Comparison of ENCODE assay signal across 8 cellular contexts in the genomic region with DNA sequence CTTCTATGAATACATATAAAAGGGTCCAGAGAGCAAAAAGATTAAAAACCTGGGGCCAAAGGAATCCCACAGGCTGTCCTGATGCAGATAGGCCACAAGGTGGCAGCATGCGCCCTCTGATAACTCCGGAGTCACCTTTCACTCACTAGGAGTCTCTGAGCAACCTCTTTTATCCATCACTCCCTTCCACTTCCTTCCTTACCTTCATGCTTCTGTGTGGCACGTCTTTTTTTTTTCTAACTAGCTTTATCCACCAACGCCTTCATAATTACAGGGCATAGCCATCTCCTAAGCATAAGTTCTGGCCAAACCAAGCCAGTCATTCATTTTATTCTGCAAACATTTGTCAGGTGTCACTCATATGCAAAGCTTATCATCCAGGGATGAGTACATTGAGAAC. TPM values are rescaled to one million over a fixed set of nuclear protein-coding genes. Genes with fewer than 3 reads are reported as not detected.
DNase-seq lines count a peak whose midpoint lies in the region; ATAC-seq and TF ChIP-seq lines count a peak whose summit lies in the region.

No MANE protein-coding gene starts in this region.

- CTCF ChIA-PET in RWPE1 (lab: Yijun Ruan, JAX) = interaction anchor here (0.6 to 7.6 kb wide), 18 partner anchors 23 to 421 kb away, joined by 3 to 143 read pairs (median 3); a partner anchor contains a TSS

- DNase-seq in GM03348 (ENCODE audit: low spot score) = peak; percentile 90
- peak; percentile 48 for DNase-seq in MG63
- peak; percentile 75 for DNase-seq in RWPE1 (ENCODE audit: low spot score)
- peak; percentile 23 to 29 for DNase-seq in activated T-helper 1 cell treated with anti-CD3 and anti-CD28 coated beads, Interleukin-2, amount 50 U/mL, for 16 hours (ENCODE audit: low read depth in 1 of 2, low spot score in 1 of 2)
- peak; percentile 75 for DNase-seq in fibroblast of the aortic adventitia (ENCODE audit: low read depth)
- DNase-seq in nucleus accumbens (lab: John Stamatoyannopoulos, UW) = peak in 41 of 56 donors; percentile 1 to 74 (median 17)
- no peak for DNase-seq in thoracic aorta (ENCODE audit: low spot score)

- TF ChIP-seq CTCF in RWPE1 (conservative IDR thresholded peaks at IDR 0.05; ENCODE audit: low read depth) = peak; percentile 88
- peak; percentile 89 for TF ChIP-seq CTCF in fibroblast of the aortic adventitia (IDR thresholded peaks at IDR 0.05; ENCODE audit: insufficient read depth, low read length)
- peak; percentile 91 for TF ChIP-seq CTCF in thoracic aorta (IDR thresholded peaks at IDR 0.05)

- no peaks in the 10 kb centered on the region for H3K36me3 ChIP-seq in MG63
- H3K36me3 ChIP-seq in thoracic aorta = no peaks in the 10 kb centered on the region

- H3K27ac ChIP-seq in RWPE1 (no peak overlapping the region), thoracic aorta (no peak overlapping the region)

- H3K27me3 ChIP-seq in MG63 = peaks cover 37% of the 10 kb centered on the region
- no peaks in the 10 kb centered on the region for H3K27me3 ChIP-seq in thoracic aorta (replicated peaks; ENCODE audit: insufficient read depth)

- H3K4me3 ChIP-seq in MG63 = no peak overlapping the region
- no peak overlapping the region for H3K4me3 ChIP-seq in fibroblast of the aortic adventitia (ENCODE audit: low read depth, low read length)
- no peak overlapping the region for H3K4me3 ChIP-seq in thoracic aorta

- H3K4me1 ChIP-seq in thoracic aorta (ENCODE audit: control insufficient read depth in 1 of 2, low read depth in 2 of 2) = no peaks in the 10 kb centered on the region

- POLR2A ChIA-PET in RWPE1 (lab: Yijun Ruan, JAX; ENCODE audit: low non-redundant PET) = interaction anchor here (0.5 kb wide), 1 partner anchor 9 kb away, joined by 6 read pairs; no protein-coding TSS in a partner anchor

- peak; percentile 70 for ATAC-seq in thoracic aorta (ENCODE audit: insufficient number of reproducible peaks, low FRiP score, low read depth)
- no peak for ATAC-seq in GM18520 (IDR thresholded peaks at IDR 0.05; ENCODE audit: unreplicated experiment)

- H3K9me3 ChIP-seq in MG63 = peaks cover 5% of the 10 kb centered on the region; the same call in 1 of the 2 replicates
- no peaks in the 10 kb centered on the region for H3K9me3 ChIP-seq in thoracic aorta

RNA-seq across cellular contexts. Expression of a gene that starts 3.9 kb away (rescaled TPM):
- not detected in 2 replicates for total RNA-seq in MG63 (2014; rRNA removed; shearing (Covaris generic); ENCODE audit: low replicate concordance)
- total RNA-seq in fibroblast of the aortic adventitia (ENCODE audit: low replicate concordance) = not detected in 2 replicates
- not detected for total RNA-seq in thoracic aorta

RNA-seq across cellular contexts. Expression of a gene that starts 5.1 kb away (rescaled TPM):
- not detected in 2 replicates for total RNA-seq in MG63 (2014; rRNA removed; shearing (Covaris generic); ENCODE audit: low replicate concordance)
- total RNA-seq in fibroblast of the aortic adventitia (ENCODE audit: low replicate concordance) = not detected in 2 replicates
- total RNA-seq in thoracic aorta = 100 to 1,000 TPM; 138 to 478 TPM

RNA-seq across cellular contexts. Expression of a gene that starts 22.9 kb away (rescaled TPM):
- total RNA-seq in MG63 (2014; rRNA removed; shearing (Covaris generic); ENCODE audit: low replicate concordance) = not detected in 2 replicates
- not detected in 2 replicates for total RNA-seq in fibroblast of the aortic adventitia (ENCODE audit: low replicate concordance)
- total RNA-seq in thoracic aorta = 10 to 100 TPM in 1 of 2 donors, not detected in 1; 22.5 TPM

RNA-seq across cellular contexts. Expression of a gene that starts 38.4 kb away (rescaled TPM):
- not detected in 2 replicates for total RNA-seq in MG63 (2014; rRNA removed; shearing (Covaris generic); ENCODE audit: low replicate concordance)
- total RNA-seq in fibroblast of the aortic adventitia (ENCODE audit: low replicate concordance) = not detected in 2 replicates
- total RNA-seq in thoracic aorta = 10 to 100 TPM; 31.5 to 95.4 TPM

RNA-seq across cellular contexts. Expression of a gene that starts 39.8 kb away (rescaled TPM):
- total RNA-seq in MG63 (2014; rRNA removed; shearing (Covaris generic); ENCODE audit: low replicate concordance) = not detected in 2 replicates
- total RNA-seq in fibroblast of the aortic adventitia (ENCODE audit: low replicate concordance) (not detected in 2 replicates), thoracic aorta (not detected)

Comparison
In these comparisons a context has a peak if more than half of its experiments do, and no peak if none do; other contexts are left out.
1. RNA of a gene that starts 5.1 kb away (total RNA-seq): 138 to 478 TPM in thoracic aorta; not detected in MG63 and not detected in fibroblast of the aortic adventitia; every median in the first group is over 100 times any median in the second.
2. Peak in every context shown above with its lines, with median percentiles within 50 percentile points of each other: CTCF ChIP-seq.